Comparison of ENCODE assay signal across 14 cellular contexts in genomic region chr19:49542446-49542845, GRCh38.
"Had no signal": no experiment of that assay in that cellular context is flagged by ENCODE, and none has a peak within 500 bp of the region (broad histone marks: within the 10 kb centered on the region; RNA-seq: fewer than 3 reads in every experiment).

No MANE protein-coding gene starts in this region.

- H3K27ac Mint-ChIP-seq: effector memory CD8-positive, alpha-beta T cell; natural killer cell had no signal

- H3K9me3 Mint-ChIP-seq: effector memory CD8-positive, alpha-beta T cell; natural killer cell had no signal

- H3K36me3 Mint-ChIP-seq: natural killer cell had no signal

- ATAC-seq: effector memory CD8-positive, alpha-beta T cell; gastroesophageal sphincter; left lobe of liver; mucosa of descending colon; natural killer cell had no signal

- H3K27ac ChIP-seq: esophagus squamous epithelium, gastroesophageal sphincter had no signal

- DNase-seq: effector memory CD8-positive, alpha-beta T cell; esophagus squamous epithelium; foreskin fibroblast; glutamatergic neuron; islet precursor cell; mucosa of descending colon; natural killer cell; posterior cingulate gyrus; small intestine; stimulated activated CD4-positive, alpha-beta T cell treated with anti-CD3 and anti-CD28 coated beads, Interleukin-12 subunit alpha, Interleukin-12 subunit beta, amount 100 ng/mL, for 4 hours; stimulated activated naive CD4-positive, alpha-beta T cell treated with Interleukin-2 at 50 U/mL for 16 hours; trophoblast cell had no signal

- H3K4me3 Mint-ChIP-seq: effector memory CD8-positive, alpha-beta T cell; natural killer cell had no signal

- H3K9me3 ChIP-seq: esophagus squamous epithelium, gastroesophageal sphincter, mucosa of descending colon had no signal

- H3K4me3 ChIP-seq: esophagus squamous epithelium, gastroesophageal sphincter, mucosa of descending colon had no signal

- H3K27me3 ChIP-seq: esophagus squamous epithelium, gastroesophageal sphincter had no signal
